In genomic region chr12:26614217-26614616, GRCh38 we compare ENCODE assay signal across 8 cellular contexts.
DNase-seq lines count a peak whose midpoint lies in the region; ATAC-seq and TF ChIP-seq lines count a peak whose summit lies in the region.

No MANE protein-coding gene starts in this region.

- no peak overlapping the region for H3K4me3 ChIP-seq in colonic mucosa

- no peaks in the 10 kb centered on the region for H3K27me3 Mint-ChIP-seq in activated naive CD4-positive, alpha-beta T cell treated with anti-CD3 and anti-CD28 coated beads for 36 hours (ENCODE audit: low read depth)
- no peaks in the 10 kb centered on the region for H3K27me3 Mint-ChIP-seq in activated CD8-positive, alpha-beta memory T cell treated with anti-CD3 and anti-CD28 coated beads, Interleukin-2, amount 10 ng/mL, durations not matched to agents 7 days and 5 days

- H3K4me3 Mint-ChIP-seq in activated naive CD4-positive, alpha-beta T cell treated with anti-CD3 and anti-CD28 coated beads for 36 hours: no peak overlapping the region
- no peak overlapping the region for H3K4me3 Mint-ChIP-seq in activated CD8-positive, alpha-beta memory T cell treated with anti-CD3 and anti-CD28 coated beads, Interleukin-2, amount 10 ng/mL, durations not matched to agents 7 days and 5 days

- H3K9ac ChIP-seq in colonic mucosa (ENCODE audit: low read depth in 2 of 2, low read length in 2 of 2): no peak overlapping the region

- no peak overlapping the region for H3K27ac ChIP-seq in colonic mucosa

- no peaks in the 10 kb centered on the region for H3K9me3 ChIP-seq in colonic mucosa

- H3K4me1 ChIP-seq in colonic mucosa: no peaks in the 10 kb centered on the region

- DNase-seq in activated naive CD4-positive, alpha-beta T cell treated with anti-CD3 and anti-CD28 coated beads for 36 hours: peak; percentile 51
- no peak for DNase-seq in activated naive CD4-positive, alpha-beta T cell (lab: John Stamatoyannopoulos, UW)
- peak; percentile 24 for DNase-seq in NCI-H82 treated with DMSO at 0.1 percent for 48 hours (lab: John Stamatoyannopoulos, UW; ENCODE audit: unreplicated experiment)
- DNase-seq in colonic mucosa: peak; percentile 25
- peak; percentile 23 for DNase-seq in myocyte (ENCODE audit: low read depth)
- no peak for DNase-seq in activated CD8-positive, alpha-beta memory T cell treated with anti-CD3 and anti-CD28 coated beads, Interleukin-2, amount 10 ng/mL, durations not matched to agents 7 days and 5 days
- no peak for DNase-seq in NCI-H128 (lab: John Stamatoyannopoulos, UW; ENCODE audit: unreplicated experiment)

- H3K9me3 Mint-ChIP-seq in activated naive CD4-positive, alpha-beta T cell treated with anti-CD3 and anti-CD28 coated beads for 36 hours: no peaks in the 10 kb centered on the region
- H3K9me3 Mint-ChIP-seq in activated CD8-positive, alpha-beta memory T cell treated with anti-CD3 and anti-CD28 coated beads, Interleukin-2, amount 10 ng/mL, durations not matched to agents 7 days and 5 days (ENCODE audit: low read depth): no peaks in the 10 kb centered on the region

- no peaks in the 10 kb centered on the region for H3K36me3 ChIP-seq in colonic mucosa

- H3K27me3 ChIP-seq in colonic mucosa: no peaks in the 10 kb centered on the region

- H3K27ac Mint-ChIP-seq in activated naive CD4-positive, alpha-beta T cell treated with anti-CD3 and anti-CD28 coated beads for 36 hours: no peak overlapping the region
- H3K27ac Mint-ChIP-seq in activated CD8-positive, alpha-beta memory T cell treated with anti-CD3 and anti-CD28 coated beads, Interleukin-2, amount 10 ng/mL, durations not matched to agents 7 days and 5 days: no peak overlapping the region

- no peaks in the 10 kb centered on the region for H3K4me1 Mint-ChIP-seq in activated naive CD4-positive, alpha-beta T cell treated with anti-CD3 and anti-CD28 coated beads for 36 hours (ENCODE audit: low read depth)
- no peaks in the 10 kb centered on the region for H3K4me1 Mint-ChIP-seq in activated CD8-positive, alpha-beta memory T cell treated with anti-CD3 and anti-CD28 coated beads, Interleukin-2, amount 10 ng/mL, durations not matched to agents 7 days and 5 days

- ATAC-seq in activated CD8-positive, alpha-beta memory T cell treated with anti-CD3 and anti-CD28 coated beads, Interleukin-2, amount 10 ng/mL, durations not matched to agents 7 days and 5 days: no peak
- ATAC-seq in GM21423 (IDR thresholded peaks at IDR 0.05; ENCODE audit: unreplicated experiment): no peak

- no peaks in the 10 kb centered on the region for H3K36me3 Mint-ChIP-seq in activated naive CD4-positive, alpha-beta T cell treated with anti-CD3 and anti-CD28 coated beads for 36 hours (ENCODE audit: low read depth)
- no peaks in the 10 kb centered on the region for H3K36me3 Mint-ChIP-seq in activated CD8-positive, alpha-beta memory T cell treated with anti-CD3 and anti-CD28 coated beads, Interleukin-2, amount 10 ng/mL, durations not matched to agents 7 days and 5 days

- intact Hi-C loops in activated naive CD4-positive, alpha-beta T cell treated with anti-CD3 and anti-CD28 coated beads for 36 hours (cut with micrococcal nuclease): loop anchor here (1.0 kb wide), 3 partner anchors 180 to 517 kb away; no protein-coding TSS in a partner anchor
- intact Hi-C loops in colonic mucosa (cut with DNase I): loop anchor here (10.0 kb wide), 2 partner anchors 179 to 519 kb away; no protein-coding TSS in a partner anchor

- CTCF ChIA-PET in activated naive CD4-positive, alpha-beta T cell treated with anti-CD3 and anti-CD28 coated beads for 36 hours (lab: Charles Lee): interaction anchor here (0.7 to 1.2 kb wide), 6 partner anchors 11 to 581 kb away, joined by 3 to 4 read pairs (median 3); no protein-coding TSS in a partner anchor
- CTCF ChIA-PET in activated CD8-positive, alpha-beta memory T cell treated with anti-CD3 and anti-CD28 coated beads, Interleukin-2, amount 10 ng/mL, durations not matched to agents 7 days and 5 days (lab: Charles Lee): interaction anchor here (0.6 to 2.3 kb wide), 18 partner anchors 9 to 517 kb away, joined by 3 to 10 read pairs (median 3); no protein-coding TSS in a partner anchor

- TF ChIP-seq CTCF in colonic mucosa (IDR thresholded peaks at IDR 0.05): peak; percentile 24

Comparison
In these comparisons a context has a peak if more than half of its experiments do, and no peak if none do; other contexts are left out.
1. DNase-seq: peak in activated naive CD4-positive, alpha-beta T cell treated with anti-CD3 and anti-CD28 coated beads for 36 hours (single experiment), NCI-H82 treated with DMSO at 0.1 percent for 48 hours (single experiment), colonic mucosa (single experiment) and myocyte (single experiment); none in activated naive CD4-positive, alpha-beta T cell (0 of 4), activated CD8-positive, alpha-beta memory T cell treated with anti-CD3 and anti-CD28 coated beads, Interleukin-2, amount 10 ng/mL, durations not matched to agents 7 days and 5 days (single experiment) and NCI-H128 (single experiment).